In the genomic region with DNA sequence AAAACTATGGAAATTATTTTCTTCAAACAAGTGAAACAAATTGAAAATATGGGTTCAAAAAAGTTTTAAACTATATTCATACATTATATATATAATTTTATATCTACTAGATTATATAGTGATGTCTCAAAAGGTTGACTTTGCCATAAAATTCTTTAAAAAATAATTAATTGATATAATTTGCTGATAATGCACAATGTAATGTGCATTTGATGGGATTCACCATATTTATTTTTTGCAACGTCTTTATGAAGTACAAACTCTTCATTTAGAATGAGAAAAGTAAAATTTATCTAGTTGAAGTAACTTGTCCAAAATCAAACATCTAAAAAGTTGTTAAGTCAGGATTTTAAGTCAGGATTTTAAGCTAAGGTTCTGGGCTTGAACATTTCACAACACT, we compare ENCODE assay signal across 18 cellular contexts.
A peak's percentile ranks its signal among the peaks of the same experiment; 100 is the strongest.
DNase-seq lines count a peak whose midpoint lies in the region; ATAC-seq, FAIRE-seq and TF ChIP-seq lines count a peak whose summit lies in the region.
"Had no signal": no experiment of that assay in that cellular context is flagged by ENCODE, and none has a peak within 500 bp of the region (broad histone marks: within the 10 kb centered on the region; RNA-seq: fewer than 3 reads in every experiment).

No MANE protein-coding gene starts in this region.

- intact Hi-C loops in IMR-90 (cut with micrococcal nuclease) = no loop called here
- intact Hi-C loops in kidney (cut with DNase I) = no loop called here

- FAIRE-seq in A549 (lab: Jason Lieb, UNC) (no peak), kidney (lab: Jason Lieb, UNC) (peak; percentile 11)
- FAIRE-seq: GM12892 had no signal

- H3K27ac ChIP-seq in A549 (no peak overlapping the region), IMR-90 (ENCODE audit: insufficient read depth, low read length) (no peak overlapping the region), kidney (ENCODE audit: low read depth in 2 of 2, low read length in 2 of 2) (no peak overlapping the region)
- H3K27ac ChIP-seq: BLaER1 treated with 17β-estradiol and CSF1 and Interleukin-3, amounts not matched to agents 10 nM and 100 nM had no signal

- CTCF ChIA-PET in A549 (lab: Yijun Ruan, JAX) = no interaction called here
- CTCF ChIA-PET in IMR-90 (lab: Yijun Ruan, JAX) = no interaction called here

- no peak for TF ChIP-seq CTCF in A549 (IDR thresholded peaks at IDR 0.05)
- no peak for TF ChIP-seq CTCF in IMR-90 (conservative IDR thresholded peaks at IDR 0.05; ENCODE audit: low read depth, low read length)
- no peak for TF ChIP-seq CTCF in kidney (IDR thresholded peaks at IDR 0.05; ENCODE audit: borderline replicate concordance, extremely low read depth, insufficient read depth)

- POLR2A ChIA-PET in A549 (lab: Yijun Ruan, JAX) (no interaction called here), IMR-90 (lab: Charles Lee; ENCODE audit: unreplicated experiment) (no interaction called here)

- H3K23ac ChIP-seq in IMR-90 (ENCODE audit: low read depth, low read length) = no peak overlapping the region

- 3% methylated on average over 1 of the region's 1 CpG for WGBS in A549 (ENCODE audit: missing lambda C conversion rate)
- no CpG with 5 or more reads among the region's 1 CpG for WGBS in IMR-90 (ENCODE audit: extremely low coverage in 2 of 2, insufficient read length in 1 of 2), 2 experiments

- no peaks in the 10 kb centered on the region for H3K9me3 ChIP-seq in A549
- H3K9me3 ChIP-seq in IMR-90 (ENCODE audit: control insufficient read depth, insufficient read depth, low read length) = no peaks in the 10 kb centered on the region
- H3K9me3 ChIP-seq in kidney (ENCODE audit: control insufficient read depth in 1 of 2, low read length in 2 of 2) = no peaks in the 10 kb centered on the region
- H3K9me3 ChIP-seq: BE2C had no signal

- H3K56ac ChIP-seq in IMR-90 (ENCODE audit: extremely low read depth, insufficient read depth, low read length) = no peak overlapping the region

- ATAC-seq in A549 (no peak), IMR-90 (ENCODE audit: low read depth) (no peak), GM21423 (IDR thresholded peaks at IDR 0.05; ENCODE audit: unreplicated experiment) (no peak), GM21360 (IDR thresholded peaks at IDR 0.05; ENCODE audit: unreplicated experiment) (no peak)
- ATAC-seq: GM23338, HCT116 had no signal

- no peaks in the 10 kb centered on the region for H3K79me1 ChIP-seq in IMR-90 (ENCODE audit: low read depth in 1 of 2, low read length in 2 of 2)

- no peak overlapping the region for H4K8ac ChIP-seq in IMR-90 (ENCODE audit: low read depth in 2 of 2, low read length in 2 of 2)

- BruUV-seq in IMR-90 (replicated peaks; lab: Mats Ljungman, UMichigan) = no TSS peak

- H2BK5ac ChIP-seq in IMR-90 (ENCODE audit: low read depth, low read length, poor library complexity, severe bottlenecking) = no peak overlapping the region

- dilution Hi-C loops in IMR-90 (cut with HindIII; ENCODE audit: low sequenced_read_pairs, unreplicated experiment) = no loop called here

- H4K20me1 ChIP-seq in IMR-90 (ENCODE audit: insufficient read depth, low read length) = no peaks in the 10 kb centered on the region
- H4K20me1 ChIP-seq: BLaER1 treated with 17β-estradiol and CSF1 and Interleukin-3, amounts not matched to agents 10 nM and 100 nM had no signal

- H2BK120ac ChIP-seq in IMR-90 (ENCODE audit: low read depth, low read length) = no peak overlapping the region

- no peak overlapping the region for H2BK20ac ChIP-seq in IMR-90 (ENCODE audit: low read depth, low read length)

- H3K36me3 ChIP-seq in IMR-90 (ENCODE audit: control insufficient read depth, insufficient read depth, low read length) (no peaks in the 10 kb centered on the region), kidney (ENCODE audit: control insufficient read depth in 1 of 2, insufficient read depth in 2 of 2, low read length in 2 of 2) (no peaks in the 10 kb centered on the region)
- H3K36me3 ChIP-seq: BE2C; BLaER1 treated with 17β-estradiol and CSF1 and Interleukin-3, amounts not matched to agents 10 nM and 100 nM had no signal

- no peaks in the 10 kb centered on the region for H3K4me1 ChIP-seq in A549
- H3K4me1 ChIP-seq in IMR-90 (ENCODE audit: control insufficient read depth, insufficient read depth, low read length) = no peaks in the 10 kb centered on the region
- no peaks in the 10 kb centered on the region for H3K4me1 ChIP-seq in kidney (ENCODE audit: control insufficient read depth in 1 of 2, insufficient read depth in 1 of 2, low read depth in 1 of 2, low read length in 2 of 2)
- H3K4me1 ChIP-seq: BE2C; BLaER1 treated with 17β-estradiol and CSF1 and Interleukin-3, amounts not matched to agents 10 nM and 100 nM had no signal

- no peaks in the 10 kb centered on the region for H3K27me3 ChIP-seq in IMR-90 (ENCODE audit: control insufficient read depth, insufficient read depth, low read length)
- H3K27me3 ChIP-seq: BE2C; BLaER1 treated with 17β-estradiol and CSF1 and Interleukin-3, amounts not matched to agents 10 nM and 100 nM had no signal

- TF ChIP-seq RAD21 in A549 (conservative IDR thresholded peaks at IDR 0.05 in 1 of 2, IDR thresholded peaks at IDR 0.05 in 1 of 2) (no peak), IMR-90 (IDR thresholded peaks at IDR 0.05; ENCODE audit: low read length) (no peak)

- H3K4me2 ChIP-seq in A549 (no peak overlapping the region), IMR-90 (ENCODE audit: low read depth, low read length) (no peak overlapping the region)
- H3K4me2 ChIP-seq: BLaER1 treated with 17β-estradiol and CSF1 and Interleukin-3, amounts not matched to agents 10 nM and 100 nM; GM23338 had no signal

- H2AFZ ChIP-seq in IMR-90 (replicated peaks; ENCODE audit: low read length, poor library complexity) = no peak overlapping the region
- H2AFZ ChIP-seq: GM23338 had no signal

- no peak for TF ChIP-seq POLR2A in A549 (IDR thresholded peaks at IDR 0.05; ENCODE audit: low read length)
- no peak for TF ChIP-seq POLR2A in IMR-90 (IDR thresholded peaks at IDR 0.05; ENCODE audit: low read depth, low read length)

- H3K14ac ChIP-seq in IMR-90 (replicated peaks; ENCODE audit: low read depth, low read length) = no peak overlapping the region

- no peak overlapping the region for H3K18ac ChIP-seq in IMR-90 (ENCODE audit: low read depth, low read length)

- in situ Hi-C loops in IMR-90 (cut with MboI; ENCODE audit: low sequenced_read_pairs) = no loop called here

- no peak overlapping the region for H4K5ac ChIP-seq in IMR-90 (ENCODE audit: low read depth, low read length)

- no peak overlapping the region for H2AK5ac ChIP-seq in IMR-90 (ENCODE audit: low read depth, low read length)

- H2BK15ac ChIP-seq in IMR-90 (ENCODE audit: low read depth, low read length) = no peak overlapping the region

- no peak for DNase-seq in A549 (ENCODE audit: low read depth in 1 of 2, low spot score in 1 of 2)
- no peak for DNase-seq in IMR-90
- no peak for DNase-seq in kidney
- DNase-seq in NCI-H82 (lab: John Stamatoyannopoulos, UW) = no peak
- DNase-seq: ACHN; AML-193; BE2C; Calu3; CD4-positive, alpha-beta memory T cell; DMS53; DMS79 treated with DMSO at 0.1 percent for 48 hours; H9 had no signal

- H3K4me3 ChIP-seq in A549 (no peak overlapping the region), IMR-90 (ENCODE audit: insufficient read depth, low read depth, low read length) (no peak overlapping the region), kidney (ENCODE audit: low read length in 2 of 2) (no peak overlapping the region)
- H3K4me3 ChIP-seq: BLaER1 treated with 17β-estradiol and CSF1 and Interleukin-3, amounts not matched to agents 10 nM and 100 nM; GM23338 had no signal

- H2AK9ac ChIP-seq in IMR-90 (replicated peaks; ENCODE audit: low read depth, low read length, poor library complexity) = no peak overlapping the region

- no peak overlapping the region for H3K4ac ChIP-seq in IMR-90 (ENCODE audit: low read depth, low read length)

- H3K9me1 ChIP-seq in IMR-90 (ENCODE audit: insufficient read depth, low read length) = no peaks in the 10 kb centered on the region

- no peak for TF ChIP-seq EP300 in A549 (IDR thresholded peaks at IDR 0.05)

- H3K9ac ChIP-seq in IMR-90 (ENCODE audit: low read depth, low read length) = no peak overlapping the region
- no peak overlapping the region for H3K9ac ChIP-seq in kidney (ENCODE audit: low read length in 2 of 2)
- H3K9ac ChIP-seq: BLaER1 treated with 17β-estradiol and CSF1 and Interleukin-3, amounts not matched to agents 10 nM and 100 nM had no signal

- H4K91ac ChIP-seq in IMR-90 (ENCODE audit: insufficient read depth, low read depth, low read length) = no peak overlapping the region

TF ChIP-seq in A549, 52 proteins besides CTCF, POLR2A, EP300 and RAD21:
- TF ChIP-seq MAFK (IDR thresholded peaks at IDR 0.05; ENCODE audit: partially characterized antibody) (peak; percentile 37), RCOR1 (IDR thresholded peaks at IDR 0.05; ENCODE audit: low read depth, low read length) (no peak), RFX5 (IDR thresholded peaks at IDR 0.05) (no peak)

TF ChIP-seq in IMR-90, 13 proteins besides CTCF, POLR2A, EP300 and RAD21:
- peak; percentile 76 for TF ChIP-seq MAFK (IDR thresholded peaks at IDR 0.05; ENCODE audit: low read depth, low read length)
- no peak for TF ChIP-seq RCOR1 (IDR thresholded peaks at IDR 0.05; ENCODE audit: insufficient replicate concordance, low read length)
- TF ChIP-seq CEBPB (IDR thresholded peaks at IDR 0.05; ENCODE audit: low read depth, low read length) = no peak
- TF ChIP-seq BHLHE40 (IDR thresholded peaks at IDR 0.05; ENCODE audit: low read depth, low read length) = no peak
- TF ChIP-seq, protein P1, sequence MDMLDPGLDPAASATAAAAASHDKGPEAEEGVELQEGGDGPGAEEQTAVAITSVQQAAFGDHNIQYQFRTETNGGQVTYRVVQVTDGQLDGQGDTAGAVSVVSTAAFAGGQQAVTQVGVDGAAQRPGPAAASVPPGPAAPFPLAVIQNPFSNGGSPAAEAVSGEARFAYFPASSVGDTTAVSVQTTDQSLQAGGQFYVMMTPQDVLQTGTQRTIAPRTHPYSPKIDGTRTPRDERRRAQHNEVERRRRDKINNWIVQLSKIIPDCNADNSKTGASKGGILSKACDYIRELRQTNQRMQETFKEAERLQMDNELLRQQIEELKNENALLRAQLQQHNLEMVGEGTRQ (IDR thresholded peaks at IDR 0.05; ENCODE audit: low read depth, low read length) = no peak
- TF ChIP-seq NFE2L2 (IDR thresholded peaks at IDR 0.05; ENCODE audit: low read depth, low read length) = no peak
TF ChIP-seq in IMR-90: peak in this region for 1.
